4 cellular contexts compared by ENCODE assay signal in genomic region chr2:210598219-210598618, GRCh38.
"Had no signal": no experiment of that assay in that cellular context is flagged by ENCODE, and none has a peak within 500 bp of the region (broad histone marks: within the 10 kb centered on the region; RNA-seq: fewer than 3 reads in every experiment).

No MANE protein-coding gene starts in this region.

- H3K4me3 ChIP-seq: K562 had no signal

- H3K27ac ChIP-seq: HL-60, KMS-11 had no signal

- ATAC-seq: HepG2, K562 had no signal
